ENCODE assay signal across 29 cellular contexts in genomic region chr14:70265422-70265821, GRCh38.
"Had no signal": no experiment of that assay in that cellular context is flagged by ENCODE, and none has a peak within 500 bp of the region (broad histone marks: within the 10 kb centered on the region; RNA-seq: fewer than 3 reads in every experiment).

No MANE protein-coding gene starts in this region.

- DNase-seq: activated CD4-positive, alpha-beta memory T cell treated with anti-CD3 and anti-CD28 coated beads, Interleukin-2, amount 10 ng/mL, durations not matched to agents 7 days and 5 days; activated CD4-positive, alpha-beta T cell treated with anti-CD3 and anti-CD28 coated beads for 1 hour; activated CD4-positive, alpha-beta T cell treated with anti-CD3 and anti-CD28 coated beads for 4 hours; activated CD4-positive, alpha-beta T cell treated with anti-CD3 and anti-CD28 coated beads, Interleukin-2, amount 10 ng/mL, durations not matched to agents 7 days and 5 days; activated CD4-positive, alpha-beta T cell treated with anti-CD3 and anti-CD28 coated beads, Interleukin-2, amount 50 U/mL, for 4 hours; activated CD8-positive, alpha-beta memory T cell treated with anti-CD3 and anti-CD28 coated beads, Interleukin-2, amount 50 U/mL, for 48 hours; activated gamma-delta T cell; activated naive CD4-positive, alpha-beta T cell; activated naive CD4-positive, alpha-beta T cell treated with anti-CD3 and anti-CD28 coated beads, Interleukin-2, amount 10 ng/mL, durations not matched to agents 7 days and 5 days; activated naive CD8-positive, alpha-beta T cell treated with anti-CD3 and anti-CD28 coated beads, Interleukin-2, amount 10 ng/mL, durations not matched to agents 7 days and 5 days; activated T-cell treated with anti-CD3 and anti-CD28 coated beads for 4 hours; activated T-cell treated with anti-CD3 and anti-CD28 coated beads, Interleukin-2, amount 50 U/mL, for 24 hours; activated T-cell treated with anti-CD3 and anti-CD28 coated beads, Interleukin-2, amount 50 U/mL, for 72 hours; central memory CD4-positive, alpha-beta T cell; cerebellar nuclear complex; colonic mucosa; effector CD8-positive, alpha-beta T cell; foreskin keratinocyte; gastrocnemius medialis; glutamatergic neuron; heart left ventricle; T-helper 17 cell; T1000 had no signal

- H3K4me1 ChIP-seq: ascending aorta, breast epithelium, colonic mucosa, foreskin keratinocyte, gastrocnemius medialis, heart left ventricle had no signal

- H3K27ac ChIP-seq: ascending aorta, breast epithelium, cardiac muscle cell, colonic mucosa, epithelial cell of prostate, foreskin keratinocyte, gastrocnemius medialis, heart left ventricle had no signal

- H3K9me3 ChIP-seq: ascending aorta, breast epithelium, colonic mucosa, gastrocnemius medialis, heart left ventricle had no signal

- H3K36me3 ChIP-seq: ascending aorta, breast epithelium, cardiac muscle cell, colonic mucosa, gastrocnemius medialis, heart left ventricle had no signal

- FAIRE-seq: endometrium, endothelial cell of umbilical vein had no signal

- H3K27me3 ChIP-seq: ascending aorta, breast epithelium, cardiac muscle cell, colonic mucosa, gastrocnemius medialis had no signal

- H3K4me3 ChIP-seq: ascending aorta, breast epithelium, cardiac muscle cell, colonic mucosa, gastrocnemius medialis, heart left ventricle had no signal
